Comparison of ENCODE assay signal across 1 cellular context in genomic region chr4:138256608-138257007, GRCh38.
TF ChIP-seq lines count a peak whose summit lies in the region.

No MANE protein-coding gene starts in this region.

TF ChIP-seq in HepG2, 621 proteins besides CTCF, POLR2A, EP300 and RAD21 (continued from another document):
- peak; percentile 64; the same call in 1 of the 2 replicates for TF ChIP-seq ZNF646 (CRISPR knock-in tag; IDR thresholded peaks at IDR 0.05)
